Comparison of ENCODE assay signal across 23 cellular contexts in genomic region chr13:32824061-32824460, GRCh38.
A peak's percentile ranks its signal among the peaks of the same experiment; 100 is the strongest.
DNase-seq lines count a peak whose midpoint lies in the region; ATAC-seq and TF ChIP-seq lines count a peak whose summit lies in the region.
"Had no signal": no experiment of that assay in that cellular context is flagged by ENCODE, and none has a peak within 500 bp of the region (broad histone marks: within the 10 kb centered on the region; RNA-seq: fewer than 3 reads in every experiment).

No MANE protein-coding gene starts in this region.

- H3K9ac ChIP-seq in IMR-90 (ENCODE audit: low read depth, low read length), result no peak overlapping the region
- H3K9ac ChIP-seq: parathyroid adenoma had no signal

- H3K14ac ChIP-seq in IMR-90 (replicated peaks; ENCODE audit: low read depth, low read length), result peak overlapping the region; percentile 71

- no peaks in the 10 kb centered on the region for H3K36me3 ChIP-seq in IMR-90 (ENCODE audit: control insufficient read depth, insufficient read depth, low read length)
- H3K36me3 ChIP-seq: esophagus squamous epithelium, heart left ventricle, MG63, upper lobe of right lung had no signal

- ATAC-seq in IMR-90 (ENCODE audit: low read depth) (peak; percentile 7; the same call in 1 of the 2 replicates), HG02938 (IDR thresholded peaks at IDR 0.05; ENCODE audit: unreplicated experiment) (no peak)
- ATAC-seq: naive thymus-derived CD8-positive, alpha-beta T cell; stimulated activated naive CD8-positive, alpha-beta T cell treated with anti-CD3 and anti-CD28 coated beads, Interleukin-15, amount 100 ng/mL, for 72 hours; upper lobe of right lung had no signal

- peak overlapping the region; percentile 12 to 41 for H4K8ac ChIP-seq in IMR-90 (ENCODE audit: low read depth in 2 of 2, low read length in 2 of 2)

- TF ChIP-seq CTCF in IMR-90 (conservative IDR thresholded peaks at IDR 0.05; ENCODE audit: low read depth, low read length), result no peak
- no peak for TF ChIP-seq CTCF in chondrocyte (IDR thresholded peaks at IDR 0.05)
- no peak for TF ChIP-seq CTCF in mesothelial cell of epicardium (IDR thresholded peaks at IDR 0.05; ENCODE audit: unreplicated experiment)

- TF ChIP-seq POLR2A in IMR-90 (IDR thresholded peaks at IDR 0.05; ENCODE audit: low read depth, low read length), result no peak

- peak overlapping the region; percentile 88 for H2BK20ac ChIP-seq in IMR-90 (ENCODE audit: low read depth, low read length)

- no peaks in the 10 kb centered on the region for H4K20me1 ChIP-seq in IMR-90 (ENCODE audit: insufficient read depth, low read length)

- H3K4ac ChIP-seq in IMR-90 (ENCODE audit: low read depth, low read length), result peak overlapping the region; percentile 80

- no TSS peak for BruUV-seq in IMR-90 (replicated peaks; lab: Mats Ljungman, UMichigan)

- peak overlapping the region; percentile 64 for H2AFZ ChIP-seq in IMR-90 (replicated peaks; ENCODE audit: low read length, poor library complexity)
- H2AFZ ChIP-seq: parathyroid adenoma had no signal

- no peak overlapping the region for H3K4me2 ChIP-seq in IMR-90 (ENCODE audit: low read depth, low read length)

- H3K4me1 Mint-ChIP-seq in chondrocyte (ENCODE audit: low read depth), result peaks cover 24% of the 10 kb centered on the region
- H3K4me1 Mint-ChIP-seq in mesothelial cell of epicardium, result peaks cover 32% of the 10 kb centered on the region
- H3K4me1 Mint-ChIP-seq: activated naive CD8-positive, alpha-beta T cell treated with anti-CD3 and anti-CD28 coated beads for 36 hours had no signal

- CTCF ChIA-PET in IMR-90 (lab: Yijun Ruan, JAX), result interaction anchor here (1.1 kb wide), 1 partner anchor 11 kb away, joined by 3 read pairs; no protein-coding TSS in a partner anchor

- H2AK9ac ChIP-seq in IMR-90 (replicated peaks; ENCODE audit: low read depth, low read length, poor library complexity), result peak overlapping the region; percentile 75

- in situ Hi-C loops in IMR-90 (cut with MboI; ENCODE audit: low sequenced_read_pairs), result no loop called here

- TF ChIP-seq RAD21 in IMR-90 (IDR thresholded peaks at IDR 0.05; ENCODE audit: low read length), result no peak

- H4K91ac ChIP-seq in IMR-90 (ENCODE audit: insufficient read depth, low read depth, low read length), result peak overlapping the region; percentile 73

- no peak overlapping the region; the same call in 1 of the 2 replicates for H3K23ac ChIP-seq in IMR-90 (ENCODE audit: low read depth, low read length)

- H3K9me3 ChIP-seq in IMR-90 (ENCODE audit: control insufficient read depth, insufficient read depth, low read length), result no peaks in the 10 kb centered on the region
- H3K9me3 ChIP-seq: esophagus squamous epithelium, heart left ventricle, MG63, upper lobe of right lung had no signal

- peak overlapping the region; percentile 50; the same call in 1 of the 2 replicates for H3K27ac ChIP-seq in IMR-90 (ENCODE audit: insufficient read depth, low read length)
- H3K27ac ChIP-seq: esophagus squamous epithelium, heart left ventricle, parathyroid adenoma, SK-N-MC, upper lobe of right lung had no signal

- peak overlapping the region; percentile 3 for H3K4me3 Mint-ChIP-seq in chondrocyte (ENCODE audit: unreplicated experiment)
- H3K4me3 Mint-ChIP-seq in mesothelial cell of epicardium, result no peak overlapping the region
- H3K4me3 Mint-ChIP-seq: activated naive CD8-positive, alpha-beta T cell treated with anti-CD3 and anti-CD28 coated beads for 36 hours; naive thymus-derived CD8-positive, alpha-beta T cell; stimulated activated naive CD8-positive, alpha-beta T cell treated with anti-CD3 and anti-CD28 coated beads, Interleukin-15, amount 100 ng/mL, for 72 hours had no signal

- 97% methylated on average over 6 of the region's 15 CpGs; no CpG with 5 or more reads in 1 of the 2 experiments for WGBS in IMR-90 (ENCODE audit: extremely low coverage in 2 of 2, insufficient read length in 1 of 2), 2 experiments

- dilution Hi-C loops in IMR-90 (cut with HindIII; ENCODE audit: low sequenced_read_pairs, unreplicated experiment), result no loop called here

- H4K5ac ChIP-seq in IMR-90 (ENCODE audit: low read depth, low read length), result peak overlapping the region; percentile 9; the same call in 1 of the 2 replicates

- peak overlapping the region; percentile 42; the same call in 2 of the 3 replicates for H2BK15ac ChIP-seq in IMR-90 (ENCODE audit: low read depth, low read length)

- H3K9me3 Mint-ChIP-seq in chondrocyte (ENCODE audit: low read depth) (no peaks in the 10 kb centered on the region), mesothelial cell of epicardium (no peaks in the 10 kb centered on the region)
- H3K9me3 Mint-ChIP-seq: activated naive CD8-positive, alpha-beta T cell treated with anti-CD3 and anti-CD28 coated beads for 36 hours; naive thymus-derived CD8-positive, alpha-beta T cell; stimulated activated naive CD8-positive, alpha-beta T cell treated with anti-CD3 and anti-CD28 coated beads, Interleukin-15, amount 100 ng/mL, for 72 hours had no signal

- H3K27me3 Mint-ChIP-seq in chondrocyte (ENCODE audit: low read depth), result no peaks in the 10 kb centered on the region
- H3K27me3 Mint-ChIP-seq in mesothelial cell of epicardium (ENCODE audit: low read depth), result no peaks in the 10 kb centered on the region
- H3K27me3 Mint-ChIP-seq: activated naive CD8-positive, alpha-beta T cell treated with anti-CD3 and anti-CD28 coated beads for 36 hours; naive thymus-derived CD8-positive, alpha-beta T cell had no signal

- peak overlapping the region; percentile 75 for H2BK120ac ChIP-seq in IMR-90 (ENCODE audit: low read depth, low read length)

- H3K4me1 ChIP-seq in IMR-90 (ENCODE audit: control insufficient read depth, insufficient read depth, low read length), result peaks cover 3% of the 10 kb centered on the region
- H3K4me1 ChIP-seq: esophagus squamous epithelium, heart left ventricle, parathyroid adenoma, upper lobe of right lung had no signal

- H2BK5ac ChIP-seq in IMR-90 (ENCODE audit: low read depth, low read length, poor library complexity, severe bottlenecking), result peak overlapping the region; percentile 42

- intact Hi-C loops in IMR-90 (cut with micrococcal nuclease), result no loop called here

- H3K36me3 Mint-ChIP-seq in chondrocyte (ENCODE audit: low read depth), result no peaks in the 10 kb centered on the region
- H3K36me3 Mint-ChIP-seq in mesothelial cell of epicardium, result no peaks in the 10 kb centered on the region
- H3K36me3 Mint-ChIP-seq: activated naive CD8-positive, alpha-beta T cell treated with anti-CD3 and anti-CD28 coated beads for 36 hours; naive thymus-derived CD8-positive, alpha-beta T cell had no signal

- no peaks in the 10 kb centered on the region for H3K27me3 ChIP-seq in IMR-90 (ENCODE audit: control insufficient read depth, insufficient read depth, low read length)
- H3K27me3 ChIP-seq: esophagus squamous epithelium, heart left ventricle, MG63, upper lobe of right lung had no signal

- no peak overlapping the region for H3K4me3 ChIP-seq in IMR-90 (ENCODE audit: insufficient read depth, low read depth, low read length)
- H3K4me3 ChIP-seq: esophagus squamous epithelium, heart left ventricle, MG63, SK-N-MC, upper lobe of right lung had no signal

- H3K56ac ChIP-seq in IMR-90 (ENCODE audit: extremely low read depth, insufficient read depth, low read length), result peak overlapping the region; percentile 40; the same call in 1 of the 2 replicates

- DNase-seq in DMS79 treated with DMSO at 0.1 percent for 48 hours (lab: John Stamatoyannopoulos, UW) (peak; percentile 49), IMR-90 (no peak), chondrocyte (ENCODE audit: low spot score) (no peak), mesothelial cell of epicardium (ENCODE audit: low spot score in 2 of 2, unreplicated experiment in 2 of 2) (no peak), cerebellum (ENCODE audit: low spot score) (no peak), DMS 273 treated with DMSO at 0.1 percent for 48 hours (lab: John Stamatoyannopoulos, UW) (no peak)
- no peak for DNase-seq in stimulated activated naive CD4-positive, alpha-beta T cell (lab: John Stamatoyannopoulos, UW)
- DNase-seq: activated CD4-positive, CD25-positive, alpha-beta regulatory T cell treated with anti-CD3 and anti-CD28 coated beads, Interleukin-2, amount 50 U/mL, for 72 hours; activated naive CD8-positive, alpha-beta T cell treated with anti-CD3 and anti-CD28 coated beads for 36 hours; COR-L47; esophagus squamous epithelium; heart left ventricle; MG63; naive thymus-derived CD8-positive, alpha-beta T cell; NCI-H1930; NCI-H510A; stimulated activated CD4-positive, alpha-beta T cell treated with anti-CD3 and anti-CD28 coated beads, Interleukin-2, amount 100 ng/mL, for 24 hours; stimulated activated naive CD8-positive, alpha-beta T cell treated with anti-CD3 and anti-CD28 coated beads, Interleukin-15, amount 100 ng/mL, for 72 hours; T-helper 9 cell; upper lobe of right lung had no signal

- H3K27ac Mint-ChIP-seq in chondrocyte (ENCODE audit: unreplicated experiment) (peak overlapping the region; percentile 90), mesothelial cell of epicardium (peak overlapping the region; percentile 67)
- H3K27ac Mint-ChIP-seq: activated naive CD8-positive, alpha-beta T cell treated with anti-CD3 and anti-CD28 coated beads for 36 hours; naive thymus-derived CD8-positive, alpha-beta T cell; stimulated activated naive CD8-positive, alpha-beta T cell treated with anti-CD3 and anti-CD28 coated beads, Interleukin-15, amount 100 ng/mL, for 72 hours had no signal

- H3K9me1 ChIP-seq in IMR-90 (ENCODE audit: insufficient read depth, low read length), result peaks cover 17% of the 10 kb centered on the region

- H3K79me1 ChIP-seq in IMR-90 (ENCODE audit: low read depth in 1 of 2, low read length in 2 of 2), result no peaks in the 10 kb centered on the region

- POLR2A ChIA-PET in IMR-90 (lab: Charles Lee; ENCODE audit: unreplicated experiment), result no interaction called here

- peak overlapping the region; percentile 85 for H2AK5ac ChIP-seq in IMR-90 (ENCODE audit: low read depth, low read length)

- peak overlapping the region; percentile 19; the same call in 1 of the 2 replicates for H3K18ac ChIP-seq in IMR-90 (ENCODE audit: low read depth, low read length)

TF ChIP-seq in IMR-90, 13 proteins besides CTCF, POLR2A, EP300 and RAD21 (continues in another document):
- TF ChIP-seq CEBPB (IDR thresholded peaks at IDR 0.05; ENCODE audit: low read depth, low read length) (no peak), NFE2L2 (IDR thresholded peaks at IDR 0.05; ENCODE audit: low read depth, low read length) (no peak), MAFK (IDR thresholded peaks at IDR 0.05; ENCODE audit: low read depth, low read length) (no peak), CHD1 (IDR thresholded peaks at IDR 0.05; ENCODE audit: low read depth, low read length) (no peak), RCOR1 (IDR thresholded peaks at IDR 0.05; ENCODE audit: insufficient replicate concordance, low read length) (no peak), SMC3 (IDR thresholded peaks at IDR 0.05; ENCODE audit: low read depth, low read length) (no peak), MAZ (IDR thresholded peaks at IDR 0.05; ENCODE audit: borderline replicate concordance, low read depth, low read length) (no peak)
